13 cellular contexts compared by ENCODE assay signal in genomic region chr18:45166341-45167108, GRCh38.
A peak's percentile ranks its signal among the peaks of the same experiment; 100 is the strongest.
DNase-seq lines count a peak whose midpoint lies in the region; ATAC-seq and TF ChIP-seq lines count a peak whose summit lies in the region.
"Had no signal": no experiment of that assay in that cellular context is flagged by ENCODE, and none has a peak within 500 bp of the region (broad histone marks: within the 10 kb centered on the region; RNA-seq: fewer than 3 reads in every experiment).

No MANE protein-coding gene starts in this region.

- H3K36me3 ChIP-seq in IMR-90 (ENCODE audit: control insufficient read depth, insufficient read depth, low read length) (no peaks in the 10 kb centered on the region), brain microvascular endothelial cell (replicated peaks) (no peaks in the 10 kb centered on the region), mesenchymal stem cell (ENCODE audit: control insufficient read depth in 1 of 2, insufficient read depth in 2 of 2, low read depth in 1 of 2, low read length in 2 of 2) (no peaks in the 10 kb centered on the region)
- H3K36me3 ChIP-seq: ovary had no signal

- no peak overlapping the region for H2AK9ac ChIP-seq in IMR-90 (replicated peaks; ENCODE audit: low read depth, low read length, poor library complexity)

- CTCF ChIA-PET in IMR-90 (lab: Yijun Ruan, JAX), result interaction anchor here (1.1 kb wide), 1 partner anchor 47 kb away, joined by 3 read pairs; no protein-coding TSS in a partner anchor

- H3K4ac ChIP-seq in IMR-90 (ENCODE audit: low read depth, low read length) (no peak overlapping the region), mesenchymal stem cell (ENCODE audit: low read depth in 1 of 2, low read length in 2 of 2) (peak overlapping the region in 1 of 2 experiments; percentile 47)

- TF ChIP-seq CTCF in IMR-90 (conservative IDR thresholded peaks at IDR 0.05; ENCODE audit: low read depth, low read length) (no peak), brain microvascular endothelial cell (IDR thresholded peaks at IDR 0.05; ENCODE audit: low read depth, low read length, missing control alignments) (no peak)

- in situ Hi-C loops in IMR-90 (cut with MboI; ENCODE audit: low sequenced_read_pairs), result no loop called here
- in situ Hi-C loops in brain microvascular endothelial cell (cut with HindIII; ENCODE audit: low pct_ligation_motif_present, low sequenced_read_pairs), result no loop called here

- H3K18ac ChIP-seq in IMR-90 (ENCODE audit: low read depth, low read length) (peak overlapping the region; percentile 0; the same call in 1 of the 2 replicates), mesenchymal stem cell (ENCODE audit: low read depth in 1 of 2, low read length in 2 of 2) (peak overlapping the region; percentile 16 to 28)

- H4K91ac ChIP-seq in IMR-90 (ENCODE audit: insufficient read depth, low read depth, low read length) (no peak overlapping the region), mesenchymal stem cell (ENCODE audit: low read length) (peak overlapping the region; percentile 11)

- peak overlapping the region; percentile 30; the same call in 1 of the 2 replicates for H2BK120ac ChIP-seq in IMR-90 (ENCODE audit: low read depth, low read length)
- no peak overlapping the region for H2BK120ac ChIP-seq in mesenchymal stem cell (ENCODE audit: low read depth, low read length)

- H3K4me2 ChIP-seq in IMR-90 (ENCODE audit: low read depth, low read length) (no peak overlapping the region), mesenchymal stem cell (ENCODE audit: low read length, poor library complexity, severe bottlenecking) (no peak overlapping the region)

- H4K8ac ChIP-seq in IMR-90 (ENCODE audit: low read depth in 2 of 2, low read length in 2 of 2) (no peak overlapping the region), mesenchymal stem cell (ENCODE audit: low read length) (peak overlapping the region; percentile 33)

- H3K27me3 ChIP-seq in IMR-90 (ENCODE audit: control insufficient read depth, insufficient read depth, low read length) (no peaks in the 10 kb centered on the region), brain microvascular endothelial cell (replicated peaks) (no peaks in the 10 kb centered on the region), mesenchymal stem cell (ENCODE audit: control insufficient read depth in 1 of 2, insufficient read depth in 1 of 2, low read length in 2 of 2) (no peaks in the 10 kb centered on the region)
- H3K27me3 ChIP-seq: ovary had no signal

- H2BK15ac ChIP-seq in IMR-90 (ENCODE audit: low read depth, low read length), result no peak overlapping the region
- H2BK15ac ChIP-seq in mesenchymal stem cell (ENCODE audit: low read depth, poor library complexity, severe bottlenecking), result no peak overlapping the region

- H3K9me3 ChIP-seq in IMR-90 (ENCODE audit: control insufficient read depth, insufficient read depth, low read length), result no peaks in the 10 kb centered on the region
- H3K9me3 ChIP-seq in mesenchymal stem cell (ENCODE audit: control insufficient read depth, low read length), result no peaks in the 10 kb centered on the region
- H3K9me3 ChIP-seq: ovary had no signal

- H3K27ac ChIP-seq in IMR-90 (ENCODE audit: insufficient read depth, low read length), result no peak overlapping the region
- peak overlapping the region; percentile 90 for H3K27ac ChIP-seq in brain microvascular endothelial cell
- no peak overlapping the region for H3K27ac ChIP-seq in mesenchymal stem cell (ENCODE audit: low read length, poor library complexity, severe bottlenecking)
- H3K27ac ChIP-seq: coronary artery, ovary had no signal

- no peaks in the 10 kb centered on the region for H3K79me1 ChIP-seq in IMR-90 (ENCODE audit: low read depth in 1 of 2, low read length in 2 of 2)
- H3K79me1 ChIP-seq in mesenchymal stem cell (replicated peaks; ENCODE audit: low read length, poor library complexity, severe bottlenecking), result no peaks in the 10 kb centered on the region

- 80% methylated on average over 1 of the region's 8 CpGs; no CpG with 5 or more reads in 1 of the 2 experiments for WGBS in IMR-90 (ENCODE audit: extremely low coverage in 2 of 2, insufficient read length in 1 of 2), 2 experiments
- 64% methylated on average over 8 of the region's 8 CpGs for WGBS in mesenchymal stem cell

- peak overlapping the region; percentile 13; the same call in 1 of the 2 replicates for H2BK20ac ChIP-seq in IMR-90 (ENCODE audit: low read depth, low read length)

- ATAC-seq in IMR-90 (ENCODE audit: low read depth), result peak; percentile 30
- ATAC-seq in GM19452 (IDR thresholded peaks at IDR 0.05; ENCODE audit: unreplicated experiment), result no peak
- ATAC-seq in sciatic nerve, result no peak
- ATAC-seq in GM21381 (IDR thresholded peaks at IDR 0.05; ENCODE audit: unreplicated experiment), result no peak

- TF ChIP-seq POLR2A in IMR-90 (IDR thresholded peaks at IDR 0.05; ENCODE audit: low read depth, low read length), result no peak

- no peaks in the 10 kb centered on the region; the same call in 1 of the 2 replicates for H4K20me1 ChIP-seq in IMR-90 (ENCODE audit: insufficient read depth, low read length)

- no peak overlapping the region for H3K4me3 ChIP-seq in IMR-90 (ENCODE audit: insufficient read depth, low read depth, low read length)
- H3K4me3 ChIP-seq in brain microvascular endothelial cell (ENCODE audit: low read depth, low read length), result no peak overlapping the region
- no peak overlapping the region for H3K4me3 ChIP-seq in mesenchymal stem cell (ENCODE audit: insufficient read depth in 1 of 2, low read depth in 1 of 2, low read length in 2 of 2)
- H3K4me3 ChIP-seq: coronary artery, ovary had no signal

- peak overlapping the region; percentile 46 to 59 for H2BK12ac ChIP-seq in mesenchymal stem cell (ENCODE audit: low read length in 2 of 2)

- no peak overlapping the region for H2BK5ac ChIP-seq in IMR-90 (ENCODE audit: low read depth, low read length, poor library complexity, severe bottlenecking)
- no peak overlapping the region for H2BK5ac ChIP-seq in mesenchymal stem cell (ENCODE audit: low read depth, low read length, poor library complexity, severe bottlenecking)

- peaks cover 25% of the 10 kb centered on the region for H3K4me1 ChIP-seq in IMR-90 (ENCODE audit: control insufficient read depth, insufficient read depth, low read length)
- peaks cover 4% of the 10 kb centered on the region for H3K4me1 ChIP-seq in mesenchymal stem cell (ENCODE audit: control insufficient read depth, insufficient read depth, low read depth, low read length)

- H4K5ac ChIP-seq in IMR-90 (ENCODE audit: low read depth, low read length), result no peak overlapping the region

- intact Hi-C loops in IMR-90 (cut with micrococcal nuclease), result loop anchor here (5.0 kb wide), 2 partner anchors 81 to 114 kb away; no protein-coding TSS in a partner anchor
- intact Hi-C loops in sciatic nerve (cut with DNase I), result no loop called here

- H2AFZ ChIP-seq in IMR-90 (replicated peaks; ENCODE audit: low read length, poor library complexity), result no peak overlapping the region
- no peak overlapping the region for H2AFZ ChIP-seq in mesenchymal stem cell (ENCODE audit: low read depth, low read length)

- DNase-seq in AG20443 (ENCODE audit: low spot score) (peak; percentile 81), IMR-90 (peak; percentile 80), brain microvascular endothelial cell (peak; percentile 91), mesenchymal stem cell (peak; percentile 76), sciatic nerve (ENCODE audit: low spot score) (no peak)
- no peak for DNase-seq in activated CD8-positive, alpha-beta memory T cell treated with anti-CD3 and anti-CD28 coated beads, Interleukin-2, amount 50 U/mL, for 4 hours
- DNase-seq: CD8-positive, alpha-beta memory T cell; islet precursor cell; MM.1S had no signal

- BruUV-seq in IMR-90 (replicated peaks; lab: Mats Ljungman, UMichigan), result no TSS peak

- H3K56ac ChIP-seq in IMR-90 (ENCODE audit: extremely low read depth, insufficient read depth, low read length), result no peak overlapping the region

- H3K14ac ChIP-seq in IMR-90 (replicated peaks; ENCODE audit: low read depth, low read length) (no peak overlapping the region), mesenchymal stem cell (ENCODE audit: low read length in 2 of 2) (peak overlapping the region in 1 of 2 experiments; percentile 44)

- POLR2A ChIA-PET in IMR-90 (lab: Charles Lee; ENCODE audit: unreplicated experiment), result no interaction called here

- H3K23ac ChIP-seq in IMR-90 (ENCODE audit: low read depth, low read length) (no peak overlapping the region), mesenchymal stem cell (ENCODE audit: low read length in 2 of 2) (no peak overlapping the region)

- no peak overlapping the region for H3K9ac ChIP-seq in IMR-90 (ENCODE audit: low read depth, low read length)
- H3K9ac ChIP-seq in mesenchymal stem cell (ENCODE audit: low read length), result peak overlapping the region; percentile 44

- H3K9me1 ChIP-seq in IMR-90 (ENCODE audit: insufficient read depth, low read length), result peaks cover 9% of the 10 kb centered on the region

- no peak for TF ChIP-seq RAD21 in IMR-90 (IDR thresholded peaks at IDR 0.05; ENCODE audit: low read length)

- dilution Hi-C loops in IMR-90 (cut with HindIII; ENCODE audit: low sequenced_read_pairs, unreplicated experiment), result no loop called here

- H2AK5ac ChIP-seq in IMR-90 (ENCODE audit: low read depth, low read length) (no peak overlapping the region), mesenchymal stem cell (ENCODE audit: low read length, severe bottlenecking) (no peak overlapping the region)

TF ChIP-seq in IMR-90, 13 proteins besides CTCF, POLR2A, EP300 and RAD21:
- TF ChIP-seq RFX5 (IDR thresholded peaks at IDR 0.05; ENCODE audit: low read depth, low read length), result no peak; the same call in 1 of the 2 replicates
- no peak for TF ChIP-seq MAZ (IDR thresholded peaks at IDR 0.05; ENCODE audit: borderline replicate concordance, low read depth, low read length)
- peak; percentile 98 for TF ChIP-seq CEBPB (IDR thresholded peaks at IDR 0.05; ENCODE audit: low read depth, low read length)

Comparison
In these comparisons a context has a peak if more than half of its experiments do, and no peak if none do; other contexts are left out.
1. DNase-seq: peak in AG20443 (single experiment), IMR-90 (single experiment), brain microvascular endothelial cell (single experiment) and mesenchymal stem cell (single experiment); none in activated CD8-positive, alpha-beta memory T cell treated with anti-CD3 and anti-CD28 coated beads, Interleukin-2, amount 50 U/mL, for 4 hours (single experiment) and sciatic nerve (single experiment).